Comparison of ENCODE assay signal across 8 cellular contexts in genomic region chr1:228108742-228109072, GRCh38. TPM values are rescaled to one million over a fixed set of nuclear protein-coding genes. Genes with fewer than 3 reads are reported as not detected.
A peak's percentile ranks its signal among the peaks of the same experiment; 100 is the strongest.
DNase-seq lines count a peak whose midpoint lies in the region; ATAC-seq and TF ChIP-seq lines count a peak whose summit lies in the region.

No MANE protein-coding gene starts in this region.

- peak overlapping the region; percentile 94 to 100 (median 98) for H3K4me2 ChIP-seq in BLaER1 treated with 17β-estradiol and CSF1 and Interleukin-3, amounts not matched to agents 10 nM and 100 nM

- peaks cover 21% of the 10 kb centered on the region for H3K36me3 Mint-ChIP-seq in central memory CD8-positive, alpha-beta T cell (ENCODE audit: insufficient read depth)
- H3K36me3 Mint-ChIP-seq in natural killer cell: no peaks in the 10 kb centered on the region

- H3K36me3 ChIP-seq in BLaER1 treated with 17β-estradiol and CSF1 and Interleukin-3, amounts not matched to agents 10 nM and 100 nM: peaks cover 21 to 34% (median 26%) of the 10 kb centered on the region in 11 experiments

- H3K9me3 Mint-ChIP-seq in central memory CD8-positive, alpha-beta T cell: no peaks in the 10 kb centered on the region
- no peaks in the 10 kb centered on the region for H3K9me3 Mint-ChIP-seq in natural killer cell

- peaks cover 0 to 19% (median 0%) of the 10 kb centered on the region in 11 experiments; a peak in 4 of 22 replicates for H4K20me1 ChIP-seq in BLaER1 treated with 17β-estradiol and CSF1 and Interleukin-3, amounts not matched to agents 10 nM and 100 nM

- peak overlapping the region; percentile 84 to 95 (median 91) for H3K9ac ChIP-seq in BLaER1 treated with 17β-estradiol and CSF1 and Interleukin-3, amounts not matched to agents 10 nM and 100 nM

- peaks cover 18% of the 10 kb centered on the region for H3K4me1 Mint-ChIP-seq in central memory CD8-positive, alpha-beta T cell
- peaks cover 16 to 27% of the 10 kb centered on the region in 2 donors for H3K4me1 Mint-ChIP-seq in natural killer cell

- peak overlapping the region; percentile 88 to 100 (median 98) for H3K4me3 ChIP-seq in BLaER1 treated with 17β-estradiol and CSF1 and Interleukin-3, amounts not matched to agents 10 nM and 100 nM
- H3K4me3 ChIP-seq in HL-60 (replicated peaks; ENCODE audit: insufficient read depth, low read length): peak overlapping the region; percentile 89

- peak overlapping the region; percentile 88 for H3K27ac Mint-ChIP-seq in central memory CD8-positive, alpha-beta T cell (ENCODE audit: low read depth)
- H3K27ac Mint-ChIP-seq in natural killer cell: peak overlapping the region; percentile 86 to 99

- peaks cover 30 to 39% (median 33%) of the 10 kb centered on the region in 10 experiments for H3K4me1 ChIP-seq in BLaER1 treated with 17β-estradiol and CSF1 and Interleukin-3, amounts not matched to agents 10 nM and 100 nM

- DNase-seq in HL-60 (ENCODE audit: low read depth in 1 of 2, low spot score in 1 of 2): no peak
- no peak for DNase-seq in central memory CD8-positive, alpha-beta T cell (ENCODE audit: low spot score in 2 of 2)
- no peak for DNase-seq in natural killer cell
- DNase-seq in sciatic nerve (ENCODE audit: low spot score): no peak
- DNase-seq in NCI-H1930 (lab: John Stamatoyannopoulos, UW): no peak
- DNase-seq in SW480 (ENCODE audit: low spot score): no peak

- ATAC-seq in central memory CD8-positive, alpha-beta T cell (replicated peaks; ENCODE audit: extremely low read depth, poor library complexity, severe bottlenecking): no peak
- ATAC-seq in natural killer cell (no peak), sciatic nerve (no peak), HG03039 (IDR thresholded peaks at IDR 0.05; ENCODE audit: unreplicated experiment) (no peak)

- intact Hi-C loops in natural killer cell (cut with micrococcal nuclease) (loop anchor here (1.0 kb wide), 2 partner anchors 32 to 57 kb away; partner anchors contain the start of genes GUK1 and IBA57), sciatic nerve (cut with DNase I) (no loop called here)

- peak overlapping the region; percentile 49 to 86 (median 81); a peak in 21 of 22 replicates for H3K27ac ChIP-seq in BLaER1 treated with 17β-estradiol and CSF1 and Interleukin-3, amounts not matched to agents 10 nM and 100 nM
- peak overlapping the region; percentile 80 for H3K27ac ChIP-seq in HL-60 (replicated peaks)

- no peaks in the 10 kb centered on the region for H3K27me3 Mint-ChIP-seq in central memory CD8-positive, alpha-beta T cell
- H3K27me3 Mint-ChIP-seq in natural killer cell (ENCODE audit: low read depth in 2 of 2): no peaks in the 10 kb centered on the region

- H3K27me3 ChIP-seq in BLaER1 treated with 17β-estradiol and CSF1 and Interleukin-3, amounts not matched to agents 10 nM and 100 nM: no peaks in the 10 kb centered on the region
- H3K27me3 ChIP-seq in HL-60 (ENCODE audit: insufficient read depth, poor library complexity, severe bottlenecking): no peaks in the 10 kb centered on the region

- TF ChIP-seq CTCF in HL-60 (IDR thresholded peaks at IDR 0.05; ENCODE audit: insufficient read depth, low read length) (no peak), natural killer cell (IDR thresholded peaks at IDR 0.05) (no peak)

- peak overlapping the region; percentile 83 for H3K4me3 Mint-ChIP-seq in central memory CD8-positive, alpha-beta T cell
- H3K4me3 Mint-ChIP-seq in natural killer cell: peak overlapping the region; percentile 93

- no peaks in the 10 kb centered on the region for H3K9me3 ChIP-seq in BLaER1 treated with 17β-estradiol and CSF1 and Interleukin-3, amounts not matched to agents 10 nM and 100 nM (replicated peaks in 1 of 11)

RNA-seq across cellular contexts. Expression of gene MRPL55, which starts 0.4 kb away (rescaled TPM):
- total RNA-seq in natural killer cell (10 to 100 TPM; 50.0 to 70.6 (median 64.1) TPM), sciatic nerve (34.2 TPM)

RNA-seq across cellular contexts. Expression of gene C1orf35, which starts 5.6 kb away (rescaled TPM):
- total RNA-seq in natural killer cell (10 to 100 TPM; 18.9 to 21.6 (median 19.6) TPM), sciatic nerve (15.8 TPM)

RNA-seq across cellular contexts. Expression of gene ARF1, which starts 26.2 kb away (rescaled TPM):
- total RNA-seq in natural killer cell (100 to 1,000 TPM; 368 to 427 (median 424) TPM), sciatic nerve (251 TPM)

RNA-seq across cellular contexts. Expression of gene GUK1, which starts 31.4 kb away (rescaled TPM):
- total RNA-seq in natural killer cell: 100 to 1,000 TPM; 292 to 313 (median 308) TPM
- 250 TPM for total RNA-seq in sciatic nerve

RNA-seq across cellular contexts. Expression of gene GJC2, which starts 41.0 kb away (rescaled TPM):
- total RNA-seq in natural killer cell (1 to 10 TPM; 1.0 to 2.2 (median 1.7) TPM), sciatic nerve (10.5 TPM)
